Comparison of ENCODE assay signal across 26 cellular contexts in genomic region chr6:146594495-146594894, GRCh38. TPM values are rescaled to one million over a fixed set of nuclear protein-coding genes. Genes with fewer than 3 reads are reported as not detected.
DNase-seq lines count a peak whose midpoint lies in the region; ATAC-seq and TF ChIP-seq lines count a peak whose summit lies in the region.
"Had no signal": no experiment of that assay in that cellular context is flagged by ENCODE, and none has a peak within 500 bp of the region (broad histone marks: within the 10 kb centered on the region; RNA-seq: fewer than 3 reads in every experiment).

No MANE protein-coding gene starts in this region.

- ATAC-seq in right cardiac atrium (peak; percentile 43 to 65), GM19395 (IDR thresholded peaks at IDR 0.05; ENCODE audit: unreplicated experiment) (no peak)
- ATAC-seq: activated T-cell treated with anti-CD3 and anti-CD28 coated beads, Interleukin-2, amount 50 U/mL, for 4 hours; natural killer cell treated with Interleukin-12 subunit alpha and Interleukin-12 subunit beta and Interleukin-15 and Interleukin-18, amount 100 ng/mL, for 72 hours; stimulated activated naive CD8-positive, alpha-beta T cell treated with anti-CD3 and anti-CD28 coated beads, Interleukin-15, Interleukin-2, amounts not matched to agents 100 U/mL and 50 U/mL, for 24 hours had no signal

- no peak overlapping the region for H3K4me3 ChIP-seq in right cardiac atrium (ENCODE audit: low read length)
- H3K4me3 ChIP-seq: dorsolateral prefrontal cortex, SK-N-MC, skin epidermis, thyroid gland had no signal

- in situ Hi-C loops in KBM-7 (cut with MboI; ENCODE audit: low pct_unique_long_range_greater_than_20kb, low sequenced_read_pairs) = no loop called here

- peaks cover 74% of the 10 kb centered on the region for H3K4me1 Mint-ChIP-seq in CD14-positive monocyte
- H3K4me1 Mint-ChIP-seq: activated naive CD4-positive, alpha-beta T cell treated with anti-CD3 and anti-CD28 coated beads, Interleukin-2, amount 10 ng/mL, durations not matched to agents 7 days and 5 days had no signal

- H3K4me3 Mint-ChIP-seq in CD14-positive monocyte = peak overlapping the region in 1 of 2 donors; percentile 42
- H3K4me3 Mint-ChIP-seq: activated naive CD4-positive, alpha-beta T cell treated with anti-CD3 and anti-CD28 coated beads, Interleukin-2, amount 10 ng/mL, durations not matched to agents 7 days and 5 days; activated T-cell treated with anti-CD3 and anti-CD28 coated beads, Interleukin-2, amount 50 U/mL, for 4 hours; natural killer cell treated with Interleukin-12 subunit alpha and Interleukin-12 subunit beta and Interleukin-15 and Interleukin-18, amount 100 ng/mL, for 72 hours had no signal

- no peaks in the 10 kb centered on the region for H3K9me3 Mint-ChIP-seq in CD14-positive monocyte
- H3K9me3 Mint-ChIP-seq: activated naive CD4-positive, alpha-beta T cell treated with anti-CD3 and anti-CD28 coated beads, Interleukin-2, amount 10 ng/mL, durations not matched to agents 7 days and 5 days; activated T-cell treated with anti-CD3 and anti-CD28 coated beads, Interleukin-2, amount 50 U/mL, for 4 hours; natural killer cell treated with Interleukin-12 subunit alpha and Interleukin-12 subunit beta and Interleukin-15 and Interleukin-18, amount 100 ng/mL, for 72 hours had no signal

- H3K9me3 ChIP-seq in right cardiac atrium (ENCODE audit: control insufficient read depth, low read length) = no peaks in the 10 kb centered on the region
- H3K9me3 ChIP-seq: Caco-2, thyroid gland had no signal

- H3K27ac ChIP-seq in right cardiac atrium (ENCODE audit: low read length) = no peak overlapping the region
- H3K27ac ChIP-seq: dorsolateral prefrontal cortex, parathyroid adenoma, SK-N-MC, thyroid gland had no signal

- TF ChIP-seq CTCF in CD14-positive monocyte (IDR thresholded peaks at IDR 0.05) = no peak

- H3K27me3 ChIP-seq in right cardiac atrium (ENCODE audit: control insufficient read depth, insufficient read depth) = no peaks in the 10 kb centered on the region
- H3K27me3 ChIP-seq: dorsolateral prefrontal cortex, thyroid gland had no signal

- peaks cover 4% of the 10 kb centered on the region for H3K4me1 ChIP-seq in right cardiac atrium (ENCODE audit: control insufficient read depth, insufficient read depth, low read length)
- H3K4me1 ChIP-seq: Caco-2, parathyroid adenoma had no signal

- intact Hi-C loops in CD14-positive monocyte (cut with micrococcal nuclease) = no loop called here
- intact Hi-C loops in right cardiac atrium (cut with DNase I) = no loop called here

- H3K36me3 Mint-ChIP-seq in CD14-positive monocyte = no peaks in the 10 kb centered on the region
- H3K36me3 Mint-ChIP-seq: activated naive CD4-positive, alpha-beta T cell treated with anti-CD3 and anti-CD28 coated beads, Interleukin-2, amount 10 ng/mL, durations not matched to agents 7 days and 5 days; natural killer cell treated with Interleukin-12 subunit alpha and Interleukin-12 subunit beta and Interleukin-15 and Interleukin-18, amount 100 ng/mL, for 72 hours had no signal

- H3K27ac Mint-ChIP-seq in CD14-positive monocyte = peak overlapping the region; percentile 22 to 90 (median 75)
- H3K27ac Mint-ChIP-seq: activated naive CD4-positive, alpha-beta T cell treated with anti-CD3 and anti-CD28 coated beads, Interleukin-2, amount 10 ng/mL, durations not matched to agents 7 days and 5 days; natural killer cell treated with Interleukin-12 subunit alpha and Interleukin-12 subunit beta and Interleukin-15 and Interleukin-18, amount 100 ng/mL, for 72 hours had no signal

- H3K27me3 Mint-ChIP-seq in CD14-positive monocyte (ENCODE audit: low read depth in 3 of 3) = no peaks in the 10 kb centered on the region

- no peak for DNase-seq in CD14-positive monocyte (ENCODE audit: low spot score)
- DNase-seq in KBM-7 = peak; percentile 9
- peak; percentile 28 for DNase-seq in OCI-M1 (lab: John Stamatoyannopoulos, UW)
- no peak for DNase-seq in right cardiac atrium
- no peak for DNase-seq in A172 (ENCODE audit: low spot score)
- no peak for DNase-seq in activated CD4-positive, alpha-beta T cell treated with anti-CD3 and anti-CD28 coated beads, Interleukin-2, amount 50 U/mL, for 4 hours
- DNase-seq: activated CD4-positive, CD25-positive, alpha-beta regulatory T cell treated with anti-CD3 and anti-CD28 coated beads, Interleukin-2, amount 50 U/mL, for 72 hours; activated CD8-positive, alpha-beta memory T cell treated with anti-CD3 and anti-CD28 coated beads for 24 hours; activated naive CD4-positive, alpha-beta T cell treated with anti-CD3 and anti-CD28 coated beads, Interleukin-2, amount 10 ng/mL, durations not matched to agents 7 days and 5 days; activated T-cell treated with anti-CD3 and anti-CD28 coated beads, Interleukin-2, amount 50 U/mL, for 4 hours; Caco-2; caudate nucleus; dorsolateral prefrontal cortex; kidney glomerular epithelial cell; NCI-H1417 treated with DMSO at 0.1 percent for 48 hours; NCI-H510A; stimulated activated CD4-positive, alpha-beta T cell treated with anti-CD3 and anti-CD28 coated beads, Interleukin-2, amount 100 ng/mL, for 24 hours; stimulated activated naive CD8-positive, alpha-beta T cell treated with anti-CD3 and anti-CD28 coated beads, Interleukin-15, Interleukin-2, amounts not matched to agents 100 U/mL and 50 U/mL, for 24 hours; thyroid gland had no signal

- 57% methylated on average over 1 of the region's 1 CpG for WGBS in right cardiac atrium

RNA-seq across cellular contexts. Expression of gene ADGB, which starts 4.3 kb away (rescaled TPM):
- not detected for polyA plus RNA-seq in CD14-positive monocyte
- not detected for total RNA-seq in right cardiac atrium
- not detected for polyA plus RNA-seq in right cardiac atrium
- not detected in 2 replicates for total RNA-seq in A172 (2014; rRNA removed; shearing (Covaris generic))
- total RNA-seq: activated T-cell treated with anti-CD3 and anti-CD28 coated beads, Interleukin-2, amount 50 U/mL, for 4 hours; Caco-2; epithelial cell of proximal tubule; mesenteric fat pad; natural killer cell treated with Interleukin-12 subunit alpha and Interleukin-12 subunit beta and Interleukin-15 and Interleukin-18, amount 100 ng/mL, for 72 hours had no signal

RNA-seq across cellular contexts. Expression of gene RAB32, which starts 50.9 kb away (rescaled TPM):
- polyA plus RNA-seq in CD14-positive monocyte = 100 to 1,000 TPM; 429 to 588 TPM
- total RNA-seq in right cardiac atrium = 10 to 100 TPM in 3 of 4 donors, 1 to 10 TPM in 1; 8.4 to 17.4 (median 12.1) TPM
- polyA plus RNA-seq in right cardiac atrium = 6.3 TPM
- total RNA-seq in A172 (2014; rRNA removed; shearing (Covaris generic)) = 138 and 189 TPM in 2 replicates

Comparison
In these comparisons a context has a peak if more than half of its experiments do, and no peak if none do; other contexts are left out.
1. DNase-seq: peak in KBM-7 (single experiment) and OCI-M1 (single experiment); none in CD14-positive monocyte (single experiment), right cardiac atrium (0 of 3), A172 (single experiment) and activated CD4-positive, alpha-beta T cell treated with anti-CD3 and anti-CD28 coated beads, Interleukin-2, amount 50 U/mL, for 4 hours (0 of 2).